In the genomic region with DNA sequence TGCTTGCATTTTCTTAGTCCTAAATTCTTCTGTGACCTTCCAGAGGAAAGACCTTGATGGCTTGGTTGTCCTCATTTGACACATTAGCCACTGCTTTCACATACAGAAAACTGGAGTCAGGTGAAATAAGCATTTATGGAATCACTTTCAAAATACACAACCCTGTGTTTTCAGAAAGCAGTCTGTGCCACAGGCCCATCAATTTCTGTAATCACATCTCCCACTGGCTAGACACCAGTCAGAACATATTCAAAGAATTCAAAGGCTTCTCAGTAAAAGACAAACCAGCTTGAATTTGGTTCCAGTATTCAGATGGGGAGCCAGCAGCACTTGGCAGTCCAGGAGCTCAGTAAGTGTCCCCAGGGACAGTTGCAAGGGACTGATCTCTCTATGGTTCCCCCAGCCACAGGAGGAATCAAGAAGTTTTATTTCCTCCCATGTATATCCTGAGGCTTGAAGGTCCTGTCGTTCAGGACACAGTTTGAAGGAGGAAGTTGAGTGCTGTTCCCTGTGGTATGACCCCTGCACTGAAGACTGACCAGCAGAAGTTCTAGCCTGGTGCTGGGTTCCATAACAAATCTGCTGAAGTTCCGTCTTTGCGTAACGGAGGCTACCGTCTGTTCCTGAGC, we compare ENCODE assay signal across 2 cellular contexts.
TF ChIP-seq lines count a peak whose summit lies in the region.

No MANE protein-coding gene starts in this region.

TF ChIP-seq in GM12878, 131 proteins besides CTCF, POLR2A, EP300 and RAD21 (continued from another document):
- TF ChIP-seq, protein P1, sequence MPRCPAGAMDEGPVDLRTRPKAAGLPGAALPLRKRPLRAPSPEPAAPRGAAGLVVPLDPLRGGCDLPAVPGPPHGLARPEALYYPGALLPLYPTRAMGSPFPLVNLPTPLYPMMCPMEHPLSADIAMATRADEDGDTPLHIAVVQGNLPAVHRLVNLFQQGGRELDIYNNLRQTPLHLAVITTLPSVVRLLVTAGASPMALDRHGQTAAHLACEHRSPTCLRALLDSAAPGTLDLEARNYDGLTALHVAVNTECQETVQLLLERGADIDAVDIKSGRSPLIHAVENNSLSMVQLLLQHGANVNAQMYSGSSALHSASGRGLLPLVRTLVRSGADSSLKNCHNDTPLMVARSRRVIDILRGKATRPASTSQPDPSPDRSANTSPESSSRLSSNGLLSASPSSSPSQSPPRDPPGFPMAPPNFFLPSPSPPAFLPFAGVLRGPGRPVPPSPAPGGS (IDR thresholded peaks at IDR 0.05; ENCODE audit: borderline replicate concordance, insufficient read depth, low read depth, low read length, poor library complexity, severe bottlenecking): no peak

TF ChIP-seq in GM12891, 5 proteins besides CTCF, POLR2A, EP300 and RAD21 (continued from another document):
- TF ChIP-seq PAX5 (IDR thresholded peaks at IDR 0.05; ENCODE audit: insufficient read depth, low read length, severe bottlenecking): no peak
- no peak for TF ChIP-seq POU2F2 (IDR thresholded peaks at IDR 0.05; ENCODE audit: low read depth, low read length)
